8 cellular contexts compared by ENCODE assay signal in the genomic region with DNA sequence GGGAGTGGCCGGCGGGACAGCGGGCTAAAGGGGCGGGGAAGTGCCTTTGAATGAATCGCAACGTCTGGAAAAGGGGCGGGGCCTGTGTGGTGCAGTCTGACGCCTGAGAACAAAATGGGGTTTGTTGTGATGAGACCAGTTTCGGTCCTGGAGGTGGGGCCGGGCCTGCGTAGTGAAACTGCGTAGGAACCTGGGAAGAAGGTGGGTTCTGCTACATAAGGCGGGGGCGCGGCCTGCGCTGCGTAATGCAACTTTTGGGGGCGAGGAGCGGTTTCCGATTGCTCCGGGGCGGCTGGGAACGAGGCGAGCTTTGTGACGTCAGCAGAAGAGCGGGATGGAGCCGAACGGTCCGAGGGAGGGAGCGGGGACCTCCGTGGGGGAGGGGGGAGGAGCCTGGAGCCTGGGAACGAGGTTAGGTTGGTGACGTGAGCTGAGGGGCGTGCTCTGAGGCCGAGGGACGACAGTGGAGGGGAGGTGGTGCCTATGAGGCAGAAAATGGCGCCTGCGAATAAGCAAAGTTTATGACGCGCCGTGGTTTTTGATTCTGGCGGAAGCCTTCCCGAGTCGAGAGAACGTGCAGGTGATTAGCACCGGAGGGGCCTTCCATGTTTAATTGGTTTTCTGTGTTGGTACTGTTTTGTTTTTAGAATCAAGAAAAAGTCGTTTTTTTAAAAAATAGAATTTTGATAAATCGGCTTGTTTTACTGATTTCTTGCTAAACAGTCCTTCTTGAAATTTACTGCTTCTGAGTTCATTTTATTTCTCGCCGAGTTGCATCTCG. TPM values are rescaled to one million over a fixed set of nuclear protein-coding genes. Genes with fewer than 3 reads are reported as not detected.
DNase-seq lines count a peak whose midpoint lies in the region; ATAC-seq, FAIRE-seq and TF ChIP-seq lines count a peak whose summit lies in the region.

No MANE protein-coding gene starts in this region.

- DNase-seq in GM12864 (ENCODE audit: low read depth) (peak; percentile 86), NCI-H1105 treated with DMSO at 0.1 percent for 48 hours (lab: John Stamatoyannopoulos, UW) (peak; percentile 91), SKM-1 treated with dmso at 0.1 percent for 144 hours (lab: John Stamatoyannopoulos, UW; ENCODE audit: unreplicated experiment) (peak; percentile 91), Right ventricle myocardium superior (peak; percentile 95), pancreas (peak; percentile 86 to 95 (median 94)), tibial artery (peak; percentile 96 to 98)
- peak; percentile 87 for DNase-seq in activated naive CD8-positive, alpha-beta T cell treated with anti-CD3 and anti-CD28 coated beads, Interleukin-2, amount 10 ng/mL, durations not matched to agents 7 days and 5 days

- ATAC-seq in HG02678 (IDR thresholded peaks at IDR 0.05; ENCODE audit: unreplicated experiment) (peak; percentile 87), Right ventricle myocardium superior (ENCODE audit: poor library complexity) (peak; percentile 96), pancreas (peak; percentile 87 to 95 (median 94))
- peak; percentile 91 for ATAC-seq in activated naive CD8-positive, alpha-beta T cell treated with anti-CD3 and anti-CD28 coated beads, Interleukin-2, amount 10 ng/mL, durations not matched to agents 7 days and 5 days (ENCODE audit: low read depth)

- 0 to 21% methylated on average over 48 of the region's 51 CpGs for WGBS in pancreas, 2 donors

- no peaks in the 10 kb centered on the region for H3K4me1 ChIP-seq in pancreas
- H3K4me1 ChIP-seq in tibial artery = peaks cover 0 to 21% (median 5%) of the 10 kb centered on the region in 4 donors

- H3K9me3 Mint-ChIP-seq in activated naive CD8-positive, alpha-beta T cell treated with anti-CD3 and anti-CD28 coated beads, Interleukin-2, amount 10 ng/mL, durations not matched to agents 7 days and 5 days = no peaks in the 10 kb centered on the region

- POLR2A ChIA-PET in activated naive CD8-positive, alpha-beta T cell treated with anti-CD3 and anti-CD28 coated beads, Interleukin-2, amount 10 ng/mL, durations not matched to agents 7 days and 5 days (lab: Charles Lee) = interaction anchor here (0.6 to 3.4 kb wide), 11 partner anchors 14 to 415 kb away, joined by 3 to 49 read pairs (median 3); partner anchors contain the start of genes CDK16, NDUFB11 and RBM10

- H3K36me3 Mint-ChIP-seq in activated naive CD8-positive, alpha-beta T cell treated with anti-CD3 and anti-CD28 coated beads, Interleukin-2, amount 10 ng/mL, durations not matched to agents 7 days and 5 days = peaks cover 14% of the 10 kb centered on the region

- intact Hi-C loops in Right ventricle myocardium superior (cut with DNase I) (no loop called here), pancreas (cut with DNase I) (no loop called here), tibial artery (cut with DNase I; ENCODE audit: low total_unique reads) (no loop called here)

- H3K36me3 ChIP-seq in pancreas (no peaks in the 10 kb centered on the region), tibial artery (peaks cover 8 to 13% (median 8%) of the 10 kb centered on the region in 3 donors)

- peak overlapping the region; percentile 99 for H3K27ac Mint-ChIP-seq in activated naive CD8-positive, alpha-beta T cell treated with anti-CD3 and anti-CD28 coated beads, Interleukin-2, amount 10 ng/mL, durations not matched to agents 7 days and 5 days

- peak; percentile 54 for FAIRE-seq in pancreas (lab: Jason Lieb, UNC)

- H3K4me3 ChIP-seq in GM12864 (ENCODE audit: low read depth, low read length) = peak overlapping the region; percentile 78
- peak overlapping the region; percentile 10 to 54 (median 42) for H3K4me3 ChIP-seq in pancreas
- H3K4me3 ChIP-seq in tibial artery = peak overlapping the region; percentile 66 to 82

- no peak for TF ChIP-seq CTCF in GM12864 (IDR thresholded peaks at IDR 0.05; ENCODE audit: low read depth, low read length, missing control alignments)
- no peak for TF ChIP-seq CTCF in pancreas (IDR thresholded peaks at IDR 0.05)
- TF ChIP-seq CTCF in tibial artery (IDR thresholded peaks at IDR 0.05) = no peak

- H3K27me3 Mint-ChIP-seq in activated naive CD8-positive, alpha-beta T cell treated with anti-CD3 and anti-CD28 coated beads, Interleukin-2, amount 10 ng/mL, durations not matched to agents 7 days and 5 days = no peaks in the 10 kb centered on the region

- H3K4me3 Mint-ChIP-seq in activated naive CD8-positive, alpha-beta T cell treated with anti-CD3 and anti-CD28 coated beads, Interleukin-2, amount 10 ng/mL, durations not matched to agents 7 days and 5 days = peak overlapping the region; percentile 96

- peaks cover 13% of the 10 kb centered on the region for H3K4me1 Mint-ChIP-seq in activated naive CD8-positive, alpha-beta T cell treated with anti-CD3 and anti-CD28 coated beads, Interleukin-2, amount 10 ng/mL, durations not matched to agents 7 days and 5 days

- peaks cover 0 to 10% (median 0%) of the 10 kb centered on the region in 4 donors for H3K27me3 ChIP-seq in pancreas
- no peaks in the 10 kb centered on the region for H3K27me3 ChIP-seq in tibial artery

- H3K27ac ChIP-seq in pancreas = peak overlapping the region; percentile 90 to 97 (median 96)
- peak overlapping the region; percentile 93 to 98 for H3K27ac ChIP-seq in tibial artery

- H3K9me3 ChIP-seq in pancreas (no peaks in the 10 kb centered on the region), tibial artery (no peaks in the 10 kb centered on the region)

RNA-seq across cellular contexts. Expression of gene USP11, which starts 0.7 kb away (rescaled TPM):
- total RNA-seq in activated naive CD8-positive, alpha-beta T cell treated with anti-CD3 and anti-CD28 coated beads, Interleukin-2, amount 10 ng/mL, durations not matched to agents 7 days and 5 days = 100 to 1,000 TPM; 101 TPM
- total RNA-seq in Right ventricle myocardium superior (31.7 TPM), pancreas (10 to 100 TPM; 17.6 to 31.6 (median 22.5) TPM)
- polyA plus RNA-seq in pancreas = 10 to 100 TPM; 30.8 to 58.4 TPM

RNA-seq across cellular contexts. Expression of gene CDK16, which starts 15.0 kb away (rescaled TPM):
- total RNA-seq in activated naive CD8-positive, alpha-beta T cell treated with anti-CD3 and anti-CD28 coated beads, Interleukin-2, amount 10 ng/mL, durations not matched to agents 7 days and 5 days = 10 to 100 TPM; 62.3 to 67.1 TPM
- 128 TPM for total RNA-seq in Right ventricle myocardium superior
- total RNA-seq in pancreas = 10 to 100 TPM; 29.9 to 47.9 (median 34.5) TPM
- 10 to 100 TPM; 42.6 to 46.2 TPM for polyA plus RNA-seq in pancreas

RNA-seq across cellular contexts. Expression of gene UBA1, which starts 39.9 kb away (rescaled TPM):
- 100 to 1,000 TPM; 149 to 155 TPM for total RNA-seq in activated naive CD8-positive, alpha-beta T cell treated with anti-CD3 and anti-CD28 coated beads, Interleukin-2, amount 10 ng/mL, durations not matched to agents 7 days and 5 days
- total RNA-seq in Right ventricle myocardium superior (89.8 TPM), pancreas (100 to 1,000 TPM in 1 of 6 donors, 10 to 100 TPM in 5; 49.0 to 117 (median 64.0) TPM)
- 100 to 1,000 TPM in 1 of 2 donors, 10 to 100 TPM in 1; 62.2 to 101 TPM for polyA plus RNA-seq in pancreas

Comparison
In these comparisons a context has a peak if more than half of its experiments do, and no peak if none do; other contexts are left out.
1. Peak in every context shown above with its lines: DNase-seq, ATAC-seq, H3K4me3 ChIP-seq and H3K27ac ChIP-seq.